In genomic region chr9:133696036-133696435, GRCh38 we compare ENCODE assay signal across 22 cellular contexts. TPM values are rescaled to one million over a fixed set of nuclear protein-coding genes. Genes with fewer than 3 reads are reported as not detected.
"Had no signal": no experiment of that assay in that cellular context is flagged by ENCODE, and none has a peak within 500 bp of the region (broad histone marks: within the 10 kb centered on the region; RNA-seq: fewer than 3 reads in every experiment).

No MANE protein-coding gene starts in this region.

- H3K4me1 ChIP-seq: foreskin keratinocyte, sigmoid colon, stomach, transverse colon had no signal

- H3K27ac Mint-ChIP-seq: dendritic cell treated with granulocyte-macrophage colony-stimulating factor and Interleukin-4, amounts not matched to agents 40 ng/mL and 50 ng/mL, for 4 days; memory B cell; mesothelial cell of epicardium; natural killer cell; stimulated activated naive B cell treated with anti-CD40 and anti-IgM and Interleukin-4, amounts not matched to agents 10 μg/mL and 1 μg/mL and 100 μg/mL, for 72 hours had no signal

- H3K27ac ChIP-seq: esophagus squamous epithelium, foreskin keratinocyte, lower lobe of right lung, sigmoid colon, skin epidermis, stomach, thoracic aorta, transverse colon had no signal

- H3K4me3 ChIP-seq: esophagus squamous epithelium, lower lobe of right lung, sigmoid colon, skin epidermis, stomach, thoracic aorta, transverse colon had no signal

- H3K4me3 Mint-ChIP-seq: dendritic cell treated with granulocyte-macrophage colony-stimulating factor and Interleukin-4, amounts not matched to agents 40 ng/mL and 50 ng/mL, for 4 days; memory B cell; mesothelial cell of epicardium; natural killer cell; stimulated activated naive B cell treated with anti-CD40 and anti-IgM and Interleukin-4, amounts not matched to agents 10 μg/mL and 1 μg/mL and 100 μg/mL, for 72 hours had no signal

- H3K9me3 ChIP-seq: esophagus squamous epithelium, lower lobe of right lung, sigmoid colon, stomach, thoracic aorta, transverse colon had no signal

- H3K4me1 Mint-ChIP-seq: memory B cell, natural killer cell had no signal

- H3K36me3 Mint-ChIP-seq: natural killer cell; stimulated activated naive B cell treated with anti-CD40 and anti-IgM and Interleukin-4, amounts not matched to agents 10 μg/mL and 1 μg/mL and 100 μg/mL, for 72 hours had no signal

- ATAC-seq: foreskin keratinocyte; left lobe of liver; lower lobe of right lung; natural killer cell; stimulated activated naive B cell treated with anti-CD40 and anti-IgM and Interleukin-4, amounts not matched to agents 10 μg/mL and 1 μg/mL and 100 μg/mL, for 72 hours had no signal

- H3K27me3 ChIP-seq: sigmoid colon, transverse colon had no signal

- H3K9me3 Mint-ChIP-seq: dendritic cell treated with granulocyte-macrophage colony-stimulating factor and Interleukin-4, amounts not matched to agents 40 ng/mL and 50 ng/mL, for 4 days; mesothelial cell of epicardium; natural killer cell; stimulated activated naive B cell treated with anti-CD40 and anti-IgM and Interleukin-4, amounts not matched to agents 10 μg/mL and 1 μg/mL and 100 μg/mL, for 72 hours had no signal

- H3K36me3 ChIP-seq: esophagus squamous epithelium, lower lobe of right lung, sigmoid colon, thoracic aorta, transverse colon had no signal

- DNase-seq: esophagus squamous epithelium; foreskin keratinocyte; head of caudate nucleus; hippocampal formation; kidney glomerular epithelial cell; lower lobe of right lung; natural killer cell; sigmoid colon; stimulated activated CD4-positive, alpha-beta T cell treated with anti-CD3 and anti-CD28 coated beads, Interleukin-2, amount 100 ng/mL, for 24 hours; stimulated activated CD4-positive, alpha-beta T cell treated with anti-CD3 and anti-CD28 coated beads, Interleukin-4, amount 100 ng/mL, for 4 hours; stimulated activated naive B cell treated with anti-CD40 and anti-IgM and Interleukin-4, amounts not matched to agents 10 μg/mL and 1 μg/mL and 100 μg/mL, for 72 hours; stomach; substantia nigra; transverse colon had no signal

RNA-seq across cellular contexts. Expression of gene SARDH, which starts 42.1 kb away (rescaled TPM):
- total RNA-seq: foreskin keratinocyte had no signal

RNA-seq across cellular contexts. Expression of gene DBH, which starts 59.9 kb away (rescaled TPM):
- total RNA-seq: epithelial cell of proximal tubule, esophagus squamous epithelium, foreskin keratinocyte, lower lobe of right lung, mesothelial cell of epicardium, natural killer cell, pulmonary artery endothelial cell, sigmoid colon, thoracic aorta, transverse colon had no signal
- polyA plus RNA-seq: foreskin keratinocyte had no signal
